ENCODE assay signal across 4 cellular contexts in genomic region chrX:54359408-54359807, GRCh38.
TF ChIP-seq lines count a peak whose summit lies in the region.

No MANE protein-coding gene starts in this region.

TF ChIP-seq in SK-N-SH, 30 proteins besides CTCF, POLR2A, EP300 and RAD21 (continued from another document):
- TF ChIP-seq GABPA (IDR thresholded peaks at IDR 0.05; ENCODE audit: low read depth) (no peak), MAX (IDR thresholded peaks at IDR 0.05; ENCODE audit: low read depth) (no peak), RFX5 (IDR thresholded peaks at IDR 0.05; ENCODE audit: low read length) (no peak), FOXJ3 (CRISPR knock-in tag; IDR thresholded peaks at IDR 0.05) (no peak), IRF3 (IDR thresholded peaks at IDR 0.05; ENCODE audit: low read depth, low read length) (no peak), ELF1 (IDR thresholded peaks at IDR 0.05) (no peak), NFIC (IDR thresholded peaks at IDR 0.05; ENCODE audit: borderline replicate concordance) (no peak), FOSL2 (IDR thresholded peaks at IDR 0.05; ENCODE audit: borderline replicate concordance, low read depth) (no peak), TEAD4 (IDR thresholded peaks at IDR 0.05; ENCODE audit: borderline replicate concordance, insufficient read depth) (no peak), SMC3 (IDR thresholded peaks at IDR 0.05; ENCODE audit: low read depth, low read length) (no peak), JUND (IDR thresholded peaks at IDR 0.05) (no peak), EZH2phosphoT487 (IDR thresholded peaks at IDR 0.05; ENCODE audit: borderline replicate concordance, low read depth) (no peak), GATA2 (CRISPR knock-in tag; IDR thresholded peaks at IDR 0.05) (no peak), MEF2A (IDR thresholded peaks at IDR 0.05; ENCODE audit: borderline replicate concordance, low read depth) (no peak), USF2 (IDR thresholded peaks at IDR 0.05; ENCODE audit: borderline replicate concordance, low read depth, low read length) (no peak), RXRA (IDR thresholded peaks at IDR 0.05; ENCODE audit: borderline replicate concordance, low read depth) (no peak), YY1 (IDR thresholded peaks at IDR 0.05; ENCODE audit: low read depth) (no peak), POLR2AphosphoS5 (IDR thresholded peaks at IDR 0.05; ENCODE audit: low read depth, low read length) (no peak)

TF ChIP-seq in SK-N-SH treated with all-trans-retinoic acid at 6 μM for 48 hours, 23 proteins besides CTCF, POLR2A, EP300 and RAD21 (continued from another document):
- TF ChIP-seq OSR1 (CRISPR knock-in tag; IDR thresholded peaks at IDR 0.05) (no peak), ZNF565 (CRISPR knock-in tag; conservative IDR thresholded peaks at IDR 0.05; ENCODE audit: low read depth) (no peak), ARNTL (CRISPR knock-in tag; IDR thresholded peaks at IDR 0.05; ENCODE audit: borderline replicate concordance, low read depth) (no peak), ZNF70 (CRISPR knock-in tag; IDR thresholded peaks at IDR 0.05) (no peak), TOX (CRISPR knock-in tag; IDR thresholded peaks at IDR 0.05; ENCODE audit: borderline replicate concordance) (no peak), CSRNP3 (CRISPR knock-in tag; IDR thresholded peaks at IDR 0.05) (no peak), GLIS3 (CRISPR knock-in tag; IDR thresholded peaks at IDR 0.05) (no peak), PATZ1 (CRISPR knock-in tag; IDR thresholded peaks at IDR 0.05; ENCODE audit: borderline replicate concordance) (no peak)

TF ChIP-seq in WTC11, 78 proteins besides CTCF, POLR2A, EP300 and RAD21:
- TF ChIP-seq CREB1 (CRISPR knock-in tag; IDR thresholded peaks at IDR 0.05) (no peak), SP1 (CRISPR knock-in tag; conservative IDR thresholded peaks at IDR 0.05) (no peak), HMGA2 (CRISPR knock-in tag; IDR thresholded peaks at IDR 0.05) (no peak), NR1H2 (CRISPR knock-in tag; IDR thresholded peaks at IDR 0.05) (no peak), PREB (CRISPR knock-in tag; IDR thresholded peaks at IDR 0.05; ENCODE audit: borderline replicate concordance) (no peak), TEAD1 (CRISPR knock-in tag; IDR thresholded peaks at IDR 0.05) (no peak), ZNF396 (CRISPR knock-in tag; IDR thresholded peaks at IDR 0.05; ENCODE audit: borderline replicate concordance) (no peak), ESRRA (CRISPR knock-in tag; IDR thresholded peaks at IDR 0.05; ENCODE audit: borderline replicate concordance) (no peak), MYBL2 (CRISPR knock-in tag; IDR thresholded peaks at IDR 0.05) (no peak), E2F5 (CRISPR knock-in tag; IDR thresholded peaks at IDR 0.05) (no peak), ATF1 (CRISPR knock-in tag; IDR thresholded peaks at IDR 0.05) (no peak), RELA (CRISPR knock-in tag; IDR thresholded peaks at IDR 0.05; ENCODE audit: borderline replicate concordance) (no peak)

TF ChIP-seq in endothelial cell of umbilical vein, 7 proteins besides CTCF, POLR2A, EP300 and RAD21:
- no peak for TF ChIP-seq POLR2AphosphoS5 (IDR thresholded peaks at IDR 0.05; ENCODE audit: insufficient read depth, low read depth, low read length)
- no peak for TF ChIP-seq FOS (IDR thresholded peaks at IDR 0.05; ENCODE audit: borderline replicate concordance, insufficient read depth, low read length)
- no peak for TF ChIP-seq MYC (IDR thresholded peaks at IDR 0.05; ENCODE audit: low read depth, low read length)
- TF ChIP-seq JUN (IDR thresholded peaks at IDR 0.05; ENCODE audit: borderline replicate concordance, insufficient read depth, insufficient read length, low read depth): no peak
- no peak for TF ChIP-seq MAX (IDR thresholded peaks at IDR 0.05; ENCODE audit: insufficient read depth, insufficient read length)
- TF ChIP-seq EZH2 (IDR thresholded peaks at IDR 0.05; ENCODE audit: borderline replicate concordance, low read depth, low read length, severe bottlenecking): no peak
- TF ChIP-seq GATA2 (IDR thresholded peaks at IDR 0.05; ENCODE audit: insufficient read depth, insufficient read length, low read depth, low read length): no peak
TF ChIP-seq in endothelial cell of umbilical vein: peak in this region for 0.
